In the genomic region with DNA sequence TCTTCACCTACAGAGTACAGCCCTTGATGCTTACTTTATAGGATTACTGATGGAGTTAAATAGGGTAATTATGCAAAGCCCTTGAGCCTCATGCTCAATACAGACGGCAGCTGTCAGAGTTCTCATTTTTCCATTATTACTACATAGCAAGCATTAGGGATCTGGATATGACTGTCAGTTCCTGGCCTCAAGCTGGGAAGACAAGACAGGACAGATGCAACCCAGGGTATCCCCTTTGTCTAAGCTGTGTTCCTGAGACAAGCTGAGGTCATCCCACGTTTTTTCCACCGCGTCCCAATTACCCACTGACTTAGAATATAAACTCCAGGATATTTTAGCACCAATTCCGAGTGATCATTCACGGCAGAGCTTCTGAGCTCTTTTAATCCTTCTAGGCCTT, we compare ENCODE assay signal across 24 cellular contexts.
DNase-seq lines count a peak whose midpoint lies in the region; ATAC-seq, FAIRE-seq and TF ChIP-seq lines count a peak whose summit lies in the region.
"Had no signal": no experiment of that assay in that cellular context is flagged by ENCODE, and none has a peak within 500 bp of the region (broad histone marks: within the 10 kb centered on the region; RNA-seq: fewer than 3 reads in every experiment).

No MANE protein-coding gene starts in this region.

- no peak overlapping the region for H2BK120ac ChIP-seq in H9 (ENCODE audit: low read depth, low read length, poor library complexity, severe bottlenecking)

- H3K9me3 ChIP-seq in H9 (ENCODE audit: control insufficient read depth, low read depth, low read length) = no peaks in the 10 kb centered on the region
- H3K9me3 ChIP-seq: heart left ventricle, mucosa of descending colon, tibial nerve had no signal

- H3K27me3 ChIP-seq in H9 (ENCODE audit: insufficient read depth, low read length) = no peaks in the 10 kb centered on the region
- H3K27me3 ChIP-seq: tibial nerve had no signal

- H2BK15ac ChIP-seq in H9 (ENCODE audit: low read depth, low read length) = no peak overlapping the region

- no peak overlapping the region for H3K27ac Mint-ChIP-seq in H9
- no peak overlapping the region for H3K27ac Mint-ChIP-seq in stimulated activated naive B cell treated with anti-CD40 and anti-IgM and Interleukin-4, amounts not matched to agents 10 μg/mL and 1 μg/mL and 100 μg/mL, for 72 hours
- H3K27ac Mint-ChIP-seq: activated CD8-positive, alpha-beta memory T cell treated with anti-CD3 and anti-CD28 coated beads, Interleukin-2, amount 10 ng/mL, durations not matched to agents 7 days and 5 days; activated naive CD8-positive, alpha-beta T cell treated with anti-CD3 and anti-CD28 coated beads, Interleukin-2, amount 10 ng/mL, durations not matched to agents 7 days and 5 days; activated T-helper 1 cell treated with anti-CD3 and anti-CD28 coated beads, Interleukin-12 subunit alpha, Interleukin-12 subunit beta, Interleukin-2, Interleukin-4 antibody, amounts not matched to agents 30 ng/mL and 10 ng/mL and 1 ng/mL, durations not matched to agents 14 hours and 24 hours and 36 hours; CD14-positive monocyte; effector memory CD8-positive, alpha-beta T cell; stimulated activated naive CD8-positive, alpha-beta T cell treated with anti-CD3 and anti-CD28 coated beads, Interleukin-15, amount 100 ng/mL, for 72 hours had no signal

- H3K23me2 ChIP-seq in H9 (ENCODE audit: insufficient read length, low read depth, low read length, poor library complexity, severe bottlenecking) = no peaks in the 10 kb centered on the region

- H3K36me3 Mint-ChIP-seq in H9 (ENCODE audit: insufficient read depth in 1 of 3, low read depth in 3 of 3) = no peaks in the 10 kb centered on the region
- H3K36me3 Mint-ChIP-seq in stimulated activated naive B cell treated with anti-CD40 and anti-IgM and Interleukin-4, amounts not matched to agents 10 μg/mL and 1 μg/mL and 100 μg/mL, for 72 hours = no peaks in the 10 kb centered on the region
- H3K36me3 Mint-ChIP-seq: activated CD8-positive, alpha-beta memory T cell treated with anti-CD3 and anti-CD28 coated beads, Interleukin-2, amount 10 ng/mL, durations not matched to agents 7 days and 5 days; activated naive CD8-positive, alpha-beta T cell treated with anti-CD3 and anti-CD28 coated beads, Interleukin-2, amount 10 ng/mL, durations not matched to agents 7 days and 5 days; CD14-positive monocyte had no signal

- no peaks in the 10 kb centered on the region for H3K9me3 Mint-ChIP-seq in H9
- peaks cover 0 to 3% of the 10 kb centered on the region in 2 donors for H3K9me3 Mint-ChIP-seq in stimulated activated naive B cell treated with anti-CD40 and anti-IgM and Interleukin-4, amounts not matched to agents 10 μg/mL and 1 μg/mL and 100 μg/mL, for 72 hours
- H3K9me3 Mint-ChIP-seq: activated naive CD8-positive, alpha-beta T cell treated with anti-CD3 and anti-CD28 coated beads, Interleukin-2, amount 10 ng/mL, durations not matched to agents 7 days and 5 days; activated T-helper 1 cell treated with anti-CD3 and anti-CD28 coated beads, Interleukin-12 subunit alpha, Interleukin-12 subunit beta, Interleukin-2, Interleukin-4 antibody, amounts not matched to agents 30 ng/mL and 10 ng/mL and 1 ng/mL, durations not matched to agents 14 hours and 24 hours and 36 hours; effector memory CD8-positive, alpha-beta T cell; stimulated activated naive CD8-positive, alpha-beta T cell treated with anti-CD3 and anti-CD28 coated beads, Interleukin-15, amount 100 ng/mL, for 72 hours had no signal

- no peaks in the 10 kb centered on the region for H4K20me1 ChIP-seq in H9 (ENCODE audit: control insufficient read depth, insufficient read depth, insufficient read length)

- TF ChIP-seq CTCF in D721Med (IDR thresholded peaks at IDR 0.05; ENCODE audit: insufficient read depth, missing control alignments) (no peak), H9 (conservative IDR thresholded peaks at IDR 0.05) (no peak)

- H2AFZ ChIP-seq in H9 (ENCODE audit: low read length) = no peak overlapping the region
- H2AFZ ChIP-seq: GM23248 had no signal

- no peak overlapping the region for H4K91ac ChIP-seq in H9 (ENCODE audit: insufficient read length, low read depth, low read length)

- WGBS in H9 (ENCODE audit: extremely low coverage, insufficient read length, low lambda C conversion rate) = no CpG with 5 or more reads among the region's 6 CpGs

- DNase-seq in D721Med (ENCODE audit: insufficient read length, low spot score) (peak; percentile 44), NCI-H1436 treated with DMSO at 0.1 percent for 48 hours (lab: John Stamatoyannopoulos, UW) (peak; percentile 79), NCI-H69 (lab: John Stamatoyannopoulos, UW) (peak; percentile 97), H9 (no peak), T-helper 9 cell (no peak)
- DNase-seq in stimulated activated naive B cell treated with anti-CD40 and anti-IgM and Interleukin-4, amounts not matched to agents 10 μg/mL and 1 μg/mL and 100 μg/mL, for 72 hours = no peak
- no peak for DNase-seq in activated naive CD4-positive, alpha-beta T cell treated with Interleukin-2 at 50 U/mL for 16 hours
- DNase-seq: activated CD4-positive, alpha-beta T cell treated with anti-CD3 and anti-CD28 coated beads for 4 hours; activated CD8-positive, alpha-beta memory T cell treated with anti-CD3 and anti-CD28 coated beads, Interleukin-2, amount 10 ng/mL, durations not matched to agents 7 days and 5 days; activated naive CD8-positive, alpha-beta T cell treated with anti-CD3 and anti-CD28 coated beads, Interleukin-2, amount 10 ng/mL, durations not matched to agents 7 days and 5 days; effector memory CD8-positive, alpha-beta T cell; GM23248; heart left ventricle; mucosa of descending colon; stimulated activated CD4-positive, alpha-beta T cell treated with anti-CD3 and anti-CD28 coated beads, Interleukin-4, amount 100 ng/mL, for 1 hour; stimulated activated naive CD8-positive, alpha-beta T cell treated with anti-CD3 and anti-CD28 coated beads, Interleukin-15, amount 100 ng/mL, for 72 hours; SW 1271 had no signal

- FAIRE-seq in D721Med (lab: Jason Lieb, UNC) = peak; percentile 100
- FAIRE-seq: GM12878, GM19239 had no signal

- no peaks in the 10 kb centered on the region for H3K79me2 ChIP-seq in H9 (ENCODE audit: insufficient read depth, low read length)

- H3K14ac ChIP-seq in H9 (ENCODE audit: insufficient read depth, low read length) = no peak overlapping the region

- no peaks in the 10 kb centered on the region for H3K79me1 ChIP-seq in H9 (ENCODE audit: insufficient read depth, low read depth, low read length, poor library complexity, severe bottlenecking)

- no peak overlapping the region for H3K18ac ChIP-seq in H9 (ENCODE audit: insufficient read length, low read depth, low read length)

- H3K4me1 Mint-ChIP-seq in H9 = peaks cover 16 to 23% of the 10 kb centered on the region in 2 experiments
- H3K4me1 Mint-ChIP-seq in stimulated activated naive B cell treated with anti-CD40 and anti-IgM and Interleukin-4, amounts not matched to agents 10 μg/mL and 1 μg/mL and 100 μg/mL, for 72 hours = no peaks in the 10 kb centered on the region
- H3K4me1 Mint-ChIP-seq: activated naive CD8-positive, alpha-beta T cell treated with anti-CD3 and anti-CD28 coated beads, Interleukin-2, amount 10 ng/mL, durations not matched to agents 7 days and 5 days; CD14-positive monocyte had no signal

- H3K23ac ChIP-seq in H9 (ENCODE audit: insufficient read length, low read depth, low read length) = no peak overlapping the region

- no peak overlapping the region for H2BK5ac ChIP-seq in H9 (ENCODE audit: insufficient read length, low read length)

- no peak overlapping the region for H3K4me3 Mint-ChIP-seq in H9
- H3K4me3 Mint-ChIP-seq in stimulated activated naive B cell treated with anti-CD40 and anti-IgM and Interleukin-4, amounts not matched to agents 10 μg/mL and 1 μg/mL and 100 μg/mL, for 72 hours = no peak overlapping the region
- H3K4me3 Mint-ChIP-seq: activated CD8-positive, alpha-beta memory T cell treated with anti-CD3 and anti-CD28 coated beads, Interleukin-2, amount 10 ng/mL, durations not matched to agents 7 days and 5 days; activated naive CD8-positive, alpha-beta T cell treated with anti-CD3 and anti-CD28 coated beads, Interleukin-2, amount 10 ng/mL, durations not matched to agents 7 days and 5 days; activated T-helper 1 cell treated with anti-CD3 and anti-CD28 coated beads, Interleukin-12 subunit alpha, Interleukin-12 subunit beta, Interleukin-2, Interleukin-4 antibody, amounts not matched to agents 30 ng/mL and 10 ng/mL and 1 ng/mL, durations not matched to agents 14 hours and 24 hours and 36 hours; CD14-positive monocyte; effector memory CD8-positive, alpha-beta T cell; stimulated activated naive CD8-positive, alpha-beta T cell treated with anti-CD3 and anti-CD28 coated beads, Interleukin-15, amount 100 ng/mL, for 72 hours had no signal

- H3K4ac ChIP-seq in H9 (ENCODE audit: low read depth, low read length) = no peak overlapping the region

- no peak overlapping the region for H2AK5ac ChIP-seq in H9 (ENCODE audit: insufficient read length, low read length)

- no peak overlapping the region for H3K4me2 ChIP-seq in H9 (ENCODE audit: insufficient read depth, insufficient read length, low read length)

- H2BK20ac ChIP-seq in H9 (ENCODE audit: low read depth, low read length, poor library complexity, severe bottlenecking) = no peak overlapping the region

- no peak overlapping the region for H2BK12ac ChIP-seq in H9 (ENCODE audit: insufficient read length, low read depth, low read length)

- no peaks in the 10 kb centered on the region for H3K27me3 Mint-ChIP-seq in H9 (ENCODE audit: low read depth)
- peaks cover 11 to 12% of the 10 kb centered on the region in 2 donors for H3K27me3 Mint-ChIP-seq in stimulated activated naive B cell treated with anti-CD40 and anti-IgM and Interleukin-4, amounts not matched to agents 10 μg/mL and 1 μg/mL and 100 μg/mL, for 72 hours
- H3K27me3 Mint-ChIP-seq: activated CD8-positive, alpha-beta memory T cell treated with anti-CD3 and anti-CD28 coated beads, Interleukin-2, amount 10 ng/mL, durations not matched to agents 7 days and 5 days had no signal

- H3K56ac ChIP-seq in H9 (ENCODE audit: insufficient read length, low read depth, low read length) = no peak overlapping the region

- no peak overlapping the region for H4K8ac ChIP-seq in H9 (replicated peaks; ENCODE audit: insufficient read length, low read depth, low read length)

- H3K27ac ChIP-seq in H9 (ENCODE audit: insufficient read length, low read depth, low read length) = no peak overlapping the region
- H3K27ac ChIP-seq: GM23248, heart left ventricle, tibial nerve had no signal

- H4K5ac ChIP-seq in H9 (ENCODE audit: insufficient read length, low read depth, low read length) = no peak overlapping the region

- no peak overlapping the region for H3T11ph ChIP-seq in H9 (ENCODE audit: low read length)

- ATAC-seq in esophagus mucosa = peak; percentile 49
- ATAC-seq in stimulated activated naive B cell treated with anti-CD40 and anti-IgM and Interleukin-4, amounts not matched to agents 10 μg/mL and 1 μg/mL and 100 μg/mL, for 72 hours (replicated peaks) = no peak
- ATAC-seq: activated CD8-positive, alpha-beta memory T cell treated with anti-CD3 and anti-CD28 coated beads, Interleukin-2, amount 10 ng/mL, durations not matched to agents 7 days and 5 days; effector memory CD8-positive, alpha-beta T cell; GM12878; heart left ventricle; mucosa of descending colon; Right ventricle myocardium inferior; stimulated activated naive CD8-positive, alpha-beta T cell treated with anti-CD3 and anti-CD28 coated beads, Interleukin-15, amount 100 ng/mL, for 72 hours had no signal

- H3K4me1 ChIP-seq in H9 (ENCODE audit: insufficient read depth, low read length) = peaks cover 4% of the 10 kb centered on the region; the same call in 1 of the 2 replicates
- H3K4me1 ChIP-seq: heart left ventricle, tibial nerve had no signal

- no peak overlapping the region for H3K9ac ChIP-seq in H9 (ENCODE audit: extremely low read depth, insufficient read length, low read length)
- H3K9ac ChIP-seq: GM23248 had no signal

Comparison
In these comparisons a context has a peak if more than half of its experiments do, and no peak if none do; other contexts are left out.
1. DNase-seq: peak in D721Med (single experiment), NCI-H1436 treated with DMSO at 0.1 percent for 48 hours (single experiment) and NCI-H69 (single experiment); none in H9 (single experiment), stimulated activated naive B cell treated with anti-CD40 and anti-IgM and Interleukin-4, amounts not matched to agents 10 μg/mL and 1 μg/mL and 100 μg/mL, for 72 hours (single experiment), activated naive CD4-positive, alpha-beta T cell treated with Interleukin-2 at 50 U/mL for 16 hours (single experiment) and T-helper 9 cell (single experiment).